In genomic region chr11:19781351-19781750, GRCh38 we compare ENCODE assay signal across 25 cellular contexts.
"Had no signal": no experiment of that assay in that cellular context is flagged by ENCODE, and none has a peak within 500 bp of the region (broad histone marks: within the 10 kb centered on the region; RNA-seq: fewer than 3 reads in every experiment).

No MANE protein-coding gene starts in this region.

- H3K27ac ChIP-seq: hepatocyte, left ventricle myocardium inferior, ovary, right atrium auricular region, right lobe of liver, stomach, testis, thyroid gland, transverse colon, upper lobe of left lung, vagina had no signal

- H3K36me3 Mint-ChIP-seq: natural killer cell treated with Interleukin-12 subunit alpha and Interleukin-12 subunit beta and Interleukin-15 and Interleukin-18, amount 100 ng/mL, for 72 hours; stimulated activated memory B cell treated with anti-CD40 and anti-IgM and Interleukin-4, amounts not matched to agents 10 μg/mL and 1 μg/mL and 100 μg/mL, for 72 hours had no signal

- H3K4me3 Mint-ChIP-seq: mesothelial cell of epicardium; natural killer cell treated with Interleukin-12 subunit alpha and Interleukin-12 subunit beta and Interleukin-15 and Interleukin-18, amount 100 ng/mL, for 72 hours; stimulated activated memory B cell treated with anti-CD40 and anti-IgM and Interleukin-4, amounts not matched to agents 10 μg/mL and 1 μg/mL and 100 μg/mL, for 72 hours had no signal

- DNase-seq: islet precursor cell; left ventricle myocardium inferior; mesendoderm; naive B cell; ovary; right lobe of liver; stimulated activated CD4-positive, alpha-beta T cell treated with anti-CD3 and anti-CD28 coated beads, Interleukin-1b, Interleukin-23, amount 100 ng/mL, for 48 hours; stimulated activated CD4-positive, alpha-beta T cell treated with anti-CD3 and anti-CD28 coated beads, Interleukin-2, amount 100 ng/mL, for 48 hours; stimulated activated CD4-positive, alpha-beta T cell treated with anti-CD3 and anti-CD28 coated beads, Interleukin-4, amount 100 ng/mL, for 4 hours; stimulated activated CD8-positive, alpha-beta memory T cell treated with anti-CD3 and anti-CD28 coated beads, Interleukin-4, amount 100 ng/mL, for 48 hours; stimulated activated naive CD8-positive, alpha-beta T cell treated with anti-CD3 and anti-CD28 coated beads, Interleukin-15, Interleukin-2, amounts not matched to agents 100 U/mL and 50 U/mL, for 24 hours; stomach; testis; thyroid gland; transverse colon; upper lobe of left lung had no signal

- H3K4me2 ChIP-seq: smooth muscle cell had no signal

- H3K36me3 ChIP-seq: left ventricle myocardium inferior, ovary, right atrium auricular region, right lobe of liver, stomach, thyroid gland, transverse colon, upper lobe of left lung, vagina had no signal

- H3K4me3 ChIP-seq: hepatocyte, left ventricle myocardium inferior, lung, ovary, right atrium auricular region, right lobe of liver, smooth muscle cell, stomach, testis, thyroid gland, transverse colon, upper lobe of left lung, vagina had no signal

- H3K4me1 ChIP-seq: testis had no signal

- H3K9me3 Mint-ChIP-seq: natural killer cell treated with Interleukin-12 subunit alpha and Interleukin-12 subunit beta and Interleukin-15 and Interleukin-18, amount 100 ng/mL, for 72 hours; stimulated activated memory B cell treated with anti-CD40 and anti-IgM and Interleukin-4, amounts not matched to agents 10 μg/mL and 1 μg/mL and 100 μg/mL, for 72 hours had no signal

- H2AFZ ChIP-seq: hepatocyte had no signal

- H3K9me3 ChIP-seq: left ventricle myocardium inferior, ovary, right atrium auricular region, right lobe of liver, stomach, testis, thyroid gland, transverse colon, upper lobe of left lung, vagina had no signal

- H3K27me3 Mint-ChIP-seq: progenitor cell of endocrine pancreas had no signal

- ATAC-seq: natural killer cell treated with Interleukin-12 subunit alpha and Interleukin-12 subunit beta and Interleukin-15 and Interleukin-18, amount 100 ng/mL, for 72 hours; right lobe of liver; stimulated activated memory B cell treated with anti-CD40 and anti-IgM and Interleukin-4, amounts not matched to agents 10 μg/mL and 1 μg/mL and 100 μg/mL, for 72 hours; stimulated activated naive CD8-positive, alpha-beta T cell treated with anti-CD3 and anti-CD28 coated beads, Interleukin-15, Interleukin-2, amounts not matched to agents 100 U/mL and 50 U/mL, for 24 hours had no signal

- H3K27ac Mint-ChIP-seq: mesothelial cell of epicardium; naive B cell; natural killer cell treated with Interleukin-12 subunit alpha and Interleukin-12 subunit beta and Interleukin-15 and Interleukin-18, amount 100 ng/mL, for 72 hours; progenitor cell of endocrine pancreas; stimulated activated memory B cell treated with anti-CD40 and anti-IgM and Interleukin-4, amounts not matched to agents 10 μg/mL and 1 μg/mL and 100 μg/mL, for 72 hours had no signal

- H3K27me3 ChIP-seq: hepatocyte, ovary, right atrium auricular region, right lobe of liver, testis, thyroid gland, vagina had no signal
